1 cellular context compared by ENCODE assay signal in genomic region chr12:8123124-8123888, GRCh38.
TF ChIP-seq lines count a peak whose summit lies in the region.

Gene CLEC4A (plus strand): TSS chr12:8123617. CDS start chr12:8123879, 262 bp downstream.

TF ChIP-seq in H1, 55 proteins besides CTCF, POLR2A, EP300 and RAD21:
- TF ChIP-seq JUN (IDR thresholded peaks at IDR 0.05; ENCODE audit: low read depth, low read length) (no peak), CREB1 (IDR thresholded peaks at IDR 0.05) (no peak), HDAC6 (IDR thresholded peaks at IDR 0.05; ENCODE audit: low read depth, low read length) (no peak), MAX (IDR thresholded peaks at IDR 0.05) (no peak), E2F6 (IDR thresholded peaks at IDR 0.05) (no peak), TEAD4 (IDR thresholded peaks at IDR 0.05; ENCODE audit: low read depth, low read length) (no peak), KDM1A (IDR thresholded peaks at IDR 0.05; ENCODE audit: borderline replicate concordance, low read length) (no peak), CHD7 (IDR thresholded peaks at IDR 0.05; ENCODE audit: insufficient replicate concordance, low read length) (no peak)
